In the genomic region with DNA sequence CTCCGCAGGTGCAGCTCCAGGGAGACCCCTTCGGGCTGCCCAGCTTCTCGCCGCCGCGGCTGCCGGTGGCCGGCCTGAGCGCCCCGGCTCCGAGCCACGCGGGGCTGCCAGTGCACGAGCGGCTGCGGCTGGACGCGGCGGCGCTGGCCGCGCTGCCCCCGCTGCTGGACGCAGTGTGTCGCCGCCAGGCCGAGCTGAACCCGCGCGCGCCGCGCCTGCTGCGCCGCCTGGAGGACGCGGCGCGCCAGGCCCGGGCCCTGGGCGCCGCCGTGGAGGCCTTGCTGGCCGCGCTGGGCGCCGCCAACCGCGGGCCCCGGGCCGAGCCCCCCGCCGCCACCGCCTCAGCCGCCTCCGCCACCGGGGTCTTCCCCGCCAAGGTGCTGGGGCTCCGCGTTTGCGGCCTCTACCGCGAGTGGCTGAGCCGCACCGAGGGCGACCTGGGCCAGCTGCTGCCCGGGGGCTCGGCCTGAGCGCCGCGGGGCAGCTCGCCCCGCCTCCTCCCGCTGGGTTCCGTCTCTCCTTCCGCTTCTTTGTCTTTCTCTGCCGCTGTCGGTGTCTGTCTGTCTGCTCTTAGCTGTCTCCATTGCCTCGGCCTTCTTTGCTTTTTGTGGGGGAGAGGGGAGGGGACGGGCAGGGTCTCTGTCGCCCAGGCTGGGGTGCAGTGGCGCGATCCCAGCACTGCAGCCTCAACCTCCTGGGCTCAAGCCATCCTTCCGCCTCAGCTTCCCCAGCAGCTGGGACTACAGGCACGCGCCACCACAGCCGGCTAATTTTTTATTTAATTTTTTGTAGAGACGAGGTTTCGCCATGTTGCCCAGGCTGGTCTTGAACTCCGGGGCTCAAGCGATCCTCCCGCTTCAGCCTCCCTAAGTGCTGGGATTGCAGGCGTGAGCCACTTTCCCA, we compare ENCODE assay signal across 1 cellular context.
TF ChIP-seq lines count a peak whose summit lies in the region.

No MANE protein-coding gene starts in this region.

TF ChIP-seq in K562, 482 proteins besides CTCF, POLR2A, EP300 and RAD21 (continued from another document):
- TF ChIP-seq, protein P1, sequence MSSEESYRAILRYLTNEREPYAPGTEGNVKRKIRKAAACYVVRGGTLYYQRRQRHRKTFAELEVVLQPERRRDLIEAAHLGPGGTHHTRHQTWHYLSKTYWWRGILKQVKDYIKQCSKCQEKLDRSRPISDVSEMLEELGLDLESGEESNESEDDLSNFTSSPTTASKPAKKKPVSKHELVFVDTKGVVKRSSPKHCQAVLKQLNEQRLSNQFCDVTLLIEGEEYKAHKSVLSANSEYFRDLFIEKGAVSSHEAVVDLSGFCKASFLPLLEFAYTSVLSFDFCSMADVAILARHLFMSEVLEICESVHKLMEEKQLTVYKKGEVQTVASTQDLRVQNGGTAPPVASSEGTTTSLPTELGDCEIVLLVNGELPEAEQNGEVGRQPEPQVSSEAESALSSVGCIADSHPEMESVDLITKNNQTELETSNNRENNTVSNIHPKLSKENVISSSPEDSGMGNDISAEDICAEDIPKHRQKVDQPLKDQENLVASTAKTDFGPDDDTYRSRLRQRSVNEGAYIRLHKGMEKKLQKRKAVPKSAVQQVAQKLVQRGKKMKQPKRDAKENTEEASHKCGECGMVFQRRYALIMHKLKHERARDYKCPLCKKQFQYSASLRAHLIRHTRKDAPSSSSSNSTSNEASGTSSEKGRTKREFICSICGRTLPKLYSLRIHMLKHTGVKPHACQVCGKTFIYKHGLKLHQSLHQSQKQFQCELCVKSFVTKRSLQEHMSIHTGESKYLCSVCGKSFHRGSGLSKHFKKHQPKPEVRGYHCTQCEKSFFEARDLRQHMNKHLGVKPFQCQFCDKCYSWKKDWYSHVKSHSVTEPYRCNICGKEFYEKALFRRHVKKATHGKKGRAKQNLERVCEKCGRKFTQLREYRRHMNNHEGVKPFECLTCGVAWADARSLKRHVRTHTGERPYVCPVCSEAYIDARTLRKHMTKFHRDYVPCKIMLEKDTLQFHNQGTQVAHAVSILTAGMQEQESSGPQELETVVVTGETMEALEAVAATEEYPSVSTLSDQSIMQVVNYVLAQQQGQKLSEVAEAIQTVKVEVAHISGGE (CRISPR knock-in tag; IDR thresholded peaks at IDR 0.05): peak in 1 of 3 experiments; percentile 66; a peak in 2 of 6 replicates
- peak; percentile 94 for TF ChIP-seq CXXC5 (CRISPR knock-in tag; IDR thresholded peaks at IDR 0.05)
- peak; percentile 89 for TF ChIP-seq GATAD2B (IDR thresholded peaks at IDR 0.05; ENCODE audit: borderline replicate concordance)
- peak; percentile 39; the same call in 1 of the 2 replicates for TF ChIP-seq SMC3 (conservative IDR thresholded peaks at IDR 0.05; ENCODE audit: insufficient read depth, low read depth, low read length)
- TF ChIP-seq, protein P2, sequence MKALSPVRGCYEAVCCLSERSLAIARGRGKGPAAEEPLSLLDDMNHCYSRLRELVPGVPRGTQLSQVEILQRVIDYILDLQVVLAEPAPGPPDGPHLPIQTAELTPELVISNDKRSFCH (CRISPR knock-in tag; IDR thresholded peaks at IDR 0.05): no peak
- TF ChIP-seq, protein P2 (tag; IDR thresholded peaks at IDR 0.05): peak; percentile 54; the same call in 1 of the 2 replicates
- TF ChIP-seq, protein P3, sequence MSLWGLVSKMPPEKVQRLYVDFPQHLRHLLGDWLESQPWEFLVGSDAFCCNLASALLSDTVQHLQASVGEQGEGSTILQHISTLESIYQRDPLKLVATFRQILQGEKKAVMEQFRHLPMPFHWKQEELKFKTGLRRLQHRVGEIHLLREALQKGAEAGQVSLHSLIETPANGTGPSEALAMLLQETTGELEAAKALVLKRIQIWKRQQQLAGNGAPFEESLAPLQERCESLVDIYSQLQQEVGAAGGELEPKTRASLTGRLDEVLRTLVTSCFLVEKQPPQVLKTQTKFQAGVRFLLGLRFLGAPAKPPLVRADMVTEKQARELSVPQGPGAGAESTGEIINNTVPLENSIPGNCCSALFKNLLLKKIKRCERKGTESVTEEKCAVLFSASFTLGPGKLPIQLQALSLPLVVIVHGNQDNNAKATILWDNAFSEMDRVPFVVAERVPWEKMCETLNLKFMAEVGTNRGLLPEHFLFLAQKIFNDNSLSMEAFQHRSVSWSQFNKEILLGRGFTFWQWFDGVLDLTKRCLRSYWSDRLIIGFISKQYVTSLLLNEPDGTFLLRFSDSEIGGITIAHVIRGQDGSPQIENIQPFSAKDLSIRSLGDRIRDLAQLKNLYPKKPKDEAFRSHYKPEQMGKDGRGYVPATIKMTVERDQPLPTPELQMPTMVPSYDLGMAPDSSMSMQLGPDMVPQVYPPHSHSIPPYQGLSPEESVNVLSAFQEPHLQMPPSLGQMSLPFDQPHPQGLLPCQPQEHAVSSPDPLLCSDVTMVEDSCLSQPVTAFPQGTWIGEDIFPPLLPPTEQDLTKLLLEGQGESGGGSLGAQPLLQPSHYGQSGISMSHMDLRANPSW (CRISPR knock-in tag; IDR thresholded peaks at IDR 0.05): peak; percentile 25; the same call in 1 of the 2 replicates
- TF ChIP-seq NFRKB (IDR thresholded peaks at IDR 0.05; ENCODE audit: low read depth): peak; percentile 53; the same call in 1 of the 2 replicates
- TF ChIP-seq HMGN3 (IDR thresholded peaks at IDR 0.05; ENCODE audit: borderline replicate concordance, extremely low read depth, insufficient read length, low read depth, low read length): peak; percentile 89
- TF ChIP-seq BHLHE40 (IDR thresholded peaks at IDR 0.05; ENCODE audit: low read length): peak; percentile 81
- no peak for TF ChIP-seq NCOA6 (IDR thresholded peaks at IDR 0.05)
- peak; percentile 26 to 37; a peak in 2 of 4 replicates for TF ChIP-seq MAZ (CRISPR knock-in tag; conservative IDR thresholded peaks at IDR 0.05 in 1 of 2, IDR thresholded peaks at IDR 0.05 in 1 of 2)
- TF ChIP-seq CCNT2 (IDR thresholded peaks at IDR 0.05; ENCODE audit: borderline replicate concordance, extremely low read depth, insufficient read length, low read depth, low read length): peak; percentile 81
- peak; percentile 96 for TF ChIP-seq RB1 (IDR thresholded peaks at IDR 0.05; ENCODE audit: low read depth)
- TF ChIP-seq CHD4 (IDR thresholded peaks at IDR 0.05; ENCODE audit: insufficient read depth, insufficient replicate concordance, low read depth, low read length, poor library complexity, severe bottlenecking): peak; percentile 66
- peak; percentile 55; the same call in 1 of the 2 replicates for TF ChIP-seq ZNF282 (CRISPR knock-in tag; IDR thresholded peaks at IDR 0.05)
- TF ChIP-seq, protein P4, sequence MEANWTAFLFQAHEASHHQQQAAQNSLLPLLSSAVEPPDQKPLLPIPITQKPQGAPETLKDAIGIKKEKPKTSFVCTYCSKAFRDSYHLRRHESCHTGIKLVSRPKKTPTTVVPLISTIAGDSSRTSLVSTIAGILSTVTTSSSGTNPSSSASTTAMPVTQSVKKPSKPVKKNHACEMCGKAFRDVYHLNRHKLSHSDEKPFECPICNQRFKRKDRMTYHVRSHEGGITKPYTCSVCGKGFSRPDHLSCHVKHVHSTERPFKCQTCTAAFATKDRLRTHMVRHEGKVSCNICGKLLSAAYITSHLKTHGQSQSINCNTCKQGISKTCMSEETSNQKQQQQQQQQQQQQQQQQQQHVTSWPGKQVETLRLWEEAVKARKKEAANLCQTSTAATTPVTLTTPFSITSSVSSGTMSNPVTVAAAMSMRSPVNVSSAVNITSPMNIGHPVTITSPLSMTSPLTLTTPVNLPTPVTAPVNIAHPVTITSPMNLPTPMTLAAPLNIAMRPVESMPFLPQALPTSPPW (CRISPR knock-in tag; IDR thresholded peaks at IDR 0.05): peak; percentile 91
- TF ChIP-seq MTA3 (IDR thresholded peaks at IDR 0.05; ENCODE audit: borderline replicate concordance): peak; percentile 27; the same call in 1 of the 2 replicates
- TF ChIP-seq MEF2D (tag; conservative IDR thresholded peaks at IDR 0.05; ENCODE audit: low read depth): 0 out of 2 replicates have a peak, but pooled peaks have one; percentile 1
